ENCODE assay signal across 11 cellular contexts in genomic region chr2:82790277-82791021, GRCh38.
DNase-seq lines count a peak whose midpoint lies in the region; ATAC-seq and TF ChIP-seq lines count a peak whose summit lies in the region.
"Had no signal": no experiment of that assay in that cellular context is flagged by ENCODE, and none has a peak within 500 bp of the region (broad histone marks: within the 10 kb centered on the region; RNA-seq: fewer than 3 reads in every experiment).

No MANE protein-coding gene starts in this region.

- intact Hi-C loops in vagina (cut with DNase I) (no loop called here), left colon (cut with DNase I, micrococcal nuclease) (no loop called here)

- no peaks in the 10 kb centered on the region for H3K9me3 ChIP-seq in esophagus (ENCODE audit: control insufficient read depth in 2 of 2, insufficient read depth in 1 of 2, low read depth in 1 of 2, low read length in 1 of 2)
- H3K9me3 ChIP-seq in osteoblast (ENCODE audit: low read depth, low read length): no peaks in the 10 kb centered on the region
- no peaks in the 10 kb centered on the region for H3K9me3 ChIP-seq in vagina

- 56 to 60% methylated on average over 16 of the region's 16 CpGs for WGBS in esophagus, 2 donors

- TF ChIP-seq CTCF in osteoblast (IDR thresholded peaks at IDR 0.05; ENCODE audit: extremely low read depth, low read depth, low read length): no peak
- TF ChIP-seq CTCF in vagina (IDR thresholded peaks at IDR 0.05): no peak

- H3K27me3 ChIP-seq in esophagus (ENCODE audit: control insufficient read depth in 1 of 2, insufficient read depth in 2 of 2, low read length in 2 of 2) (no peaks in the 10 kb centered on the region), osteoblast (ENCODE audit: insufficient read depth, low read length) (no peaks in the 10 kb centered on the region), vagina (no peaks in the 10 kb centered on the region)

- no peaks in the 10 kb centered on the region for H3K79me2 ChIP-seq in osteoblast (ENCODE audit: insufficient read depth, low read length)

- H3K27ac ChIP-seq in esophagus (ENCODE audit: low read depth in 2 of 2, low read length in 1 of 2): peak overlapping the region; percentile 30 to 34
- H3K27ac ChIP-seq in osteoblast (ENCODE audit: low read depth, low read length): no peak overlapping the region
- no peak overlapping the region for H3K27ac ChIP-seq in vagina

- DNase-seq in ELR (ENCODE audit: low read depth): peak; percentile 83
- DNase-seq in NCI-H510A treated with DMSO at 0.1 percent for 48 hours (lab: John Stamatoyannopoulos, UW): peak; percentile 71
- no peak for DNase-seq in osteoblast (ENCODE audit: insufficient read length, low spot score, missing footprints)
- DNase-seq in vagina (ENCODE audit: extremely low spot score in 2 of 2): no peak
- no peak for DNase-seq in left colon
- DNase-seq: DMS79 treated with DMSO at 0.1 percent for 48 hours, occipital lobe, T-helper 9 cell had no signal

- no peaks in the 10 kb centered on the region for H4K20me1 ChIP-seq in osteoblast (ENCODE audit: insufficient read depth, low read length)

- no peak for TF ChIP-seq POLR2A in vagina (IDR thresholded peaks at IDR 0.05)

- H3K36me3 ChIP-seq in esophagus (ENCODE audit: control insufficient read depth in 2 of 2, insufficient read depth in 2 of 2, low read length in 1 of 2) (no peaks in the 10 kb centered on the region), osteoblast (ENCODE audit: insufficient read depth, low read length) (no peaks in the 10 kb centered on the region), vagina (no peaks in the 10 kb centered on the region)

- H2AFZ ChIP-seq in osteoblast (ENCODE audit: low read length): peak overlapping the region; percentile 59

- no peak for ATAC-seq in HG03108 (IDR thresholded peaks at IDR 0.05; ENCODE audit: unreplicated experiment)
- no peak for ATAC-seq in left colon
- no peak for ATAC-seq in HG03432 (IDR thresholded peaks at IDR 0.05; ENCODE audit: unreplicated experiment)

- H3K4me3 ChIP-seq in esophagus (ENCODE audit: low read depth in 1 of 2, low read length in 2 of 2) (no peak overlapping the region), osteoblast (ENCODE audit: insufficient read depth, low read length) (peak overlapping the region; percentile 47), vagina (no peak overlapping the region)

- no peaks in the 10 kb centered on the region for H3K4me1 ChIP-seq in esophagus (ENCODE audit: control insufficient read depth in 2 of 2, insufficient read depth in 2 of 2, low read length in 1 of 2)
- H3K4me1 ChIP-seq in osteoblast (ENCODE audit: insufficient read depth, low read length): no peaks in the 10 kb centered on the region
- H3K4me1 ChIP-seq in vagina: no peaks in the 10 kb centered on the region

- peak overlapping the region; percentile 64 for H3K4me2 ChIP-seq in osteoblast (ENCODE audit: insufficient read depth, low read length)

Comparison
In these comparisons a context has a peak if more than half of its experiments do, and no peak if none do; other contexts are left out.
1. DNase-seq: peak in ELR (single experiment) and NCI-H510A treated with DMSO at 0.1 percent for 48 hours (single experiment); none in osteoblast (single experiment), vagina (0 of 2) and left colon (0 of 2).
2. H3K27ac ChIP-seq: peak in esophagus (2 of 2); none in osteoblast (single experiment) and vagina (single experiment).